Comparison of ENCODE assay signal across 11 cellular contexts in the genomic region with DNA sequence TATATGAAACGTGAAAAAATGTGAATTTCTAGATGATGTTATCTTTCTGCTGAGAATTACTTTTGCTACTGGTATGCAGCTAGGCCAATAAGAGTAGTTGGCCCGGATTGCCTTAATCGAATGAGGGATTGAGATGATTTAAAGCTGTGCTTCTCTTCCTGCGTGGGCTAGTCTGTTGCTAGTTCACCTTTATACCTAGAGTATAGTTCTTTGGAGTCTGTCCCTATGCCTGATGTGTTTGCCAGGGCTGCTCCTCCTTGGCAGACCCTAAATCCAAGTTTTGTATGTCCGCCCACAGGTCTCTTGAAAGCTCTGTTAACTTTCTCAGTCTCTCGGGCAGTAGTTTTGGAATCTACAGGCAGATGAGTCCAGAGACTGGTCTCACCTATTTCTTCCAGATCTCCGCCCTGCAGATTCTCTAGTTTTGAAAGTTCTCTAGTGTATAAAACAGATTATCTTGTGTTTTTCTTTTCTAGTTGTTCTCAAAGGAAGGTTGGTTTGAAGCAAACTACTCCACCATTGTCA.
DNase-seq lines count a peak whose midpoint lies in the region; ATAC-seq and TF ChIP-seq lines count a peak whose summit lies in the region.
"Had no signal": no experiment of that assay in that cellular context is flagged by ENCODE, and none has a peak within 500 bp of the region (broad histone marks: within the 10 kb centered on the region; RNA-seq: fewer than 3 reads in every experiment).

No MANE protein-coding gene starts in this region.

- peaks cover 0 to 39% of the 10 kb centered on the region in 2 donors for H3K4me1 ChIP-seq in ascending aorta
- H3K4me1 ChIP-seq in gastrocnemius medialis = peaks cover 49 to 56% of the 10 kb centered on the region in 2 donors

- TF ChIP-seq CTCF in ascending aorta (IDR thresholded peaks at IDR 0.05) (no peak), gastrocnemius medialis (IDR thresholded peaks at IDR 0.05 in 4 of 5, conservative IDR thresholded peaks at IDR 0.05 in 1 of 5) (no peak)

- no peaks in the 10 kb centered on the region for H3K9me3 ChIP-seq in ascending aorta
- H3K9me3 ChIP-seq in gastrocnemius medialis = no peaks in the 10 kb centered on the region

- H3K36me3 ChIP-seq in ascending aorta (no peaks in the 10 kb centered on the region), gastrocnemius medialis (no peaks in the 10 kb centered on the region)

- ATAC-seq in GM18519 (IDR thresholded peaks at IDR 0.05; ENCODE audit: low FRiP score, unreplicated experiment) (peak; percentile 16), HG02798 (IDR thresholded peaks at IDR 0.05; ENCODE audit: poor library complexity, unreplicated experiment) (peak; percentile 19), gastrocnemius medialis (no peak), GM19467 (IDR thresholded peaks at IDR 0.05; ENCODE audit: unreplicated experiment) (no peak), HG03460 (IDR thresholded peaks at IDR 0.05; ENCODE audit: unreplicated experiment) (no peak)

- H3K4me3 ChIP-seq in ascending aorta = no peak overlapping the region
- H3K4me3 ChIP-seq in gastrocnemius medialis = peak overlapping the region in 1 of 4 donors; percentile 7

- peak overlapping the region; percentile 39 to 67 for H3K27ac ChIP-seq in ascending aorta
- H3K27ac ChIP-seq in gastrocnemius medialis = peak overlapping the region; percentile 65 to 79 (median 70)

- in situ Hi-C loops in gastrocnemius medialis (cut with MboI; ENCODE audit: low sequenced_read_pairs in 4 of 4) = loop anchor here in 1 of 4 donors (10.0 kb wide), 1 partner anchor 64 kb away; no protein-coding TSS in a partner anchor

- TF ChIP-seq POLR2A in gastrocnemius medialis (IDR thresholded peaks at IDR 0.05) = no peak

- intact Hi-C loops in ascending aorta (cut with DNase I) = no loop called here
- intact Hi-C loops in gastrocnemius medialis (cut with DNase I; ENCODE audit: low total_unique reads) = no loop called here

- H3K27me3 ChIP-seq in ascending aorta (no peaks in the 10 kb centered on the region), gastrocnemius medialis (no peaks in the 10 kb centered on the region)

- DNase-seq in ascending aorta (ENCODE audit: low spot score in 2 of 2) (no peak), gastrocnemius medialis (no peak), NCI-H146 treated with DMSO at 0.1 percent for 48 hours (lab: John Stamatoyannopoulos, UW; ENCODE audit: unreplicated experiment) (no peak)
- no peak for DNase-seq in activated CD4-positive, alpha-beta T cell treated with anti-CD3 and anti-CD28 coated beads, Interleukin-2, amount 50 U/mL, for 4 hours
- DNase-seq: effector memory CD8-positive, alpha-beta T cell; naive thymus-derived CD8-positive, alpha-beta T cell; NCI-H1417 had no signal

Comparison
In these comparisons a context has a peak if more than half of its experiments do, and no peak if none do; other contexts are left out.
1. ATAC-seq: peak in GM18519 (single experiment) and HG02798 (single experiment); none in gastrocnemius medialis (0 of 2), GM19467 (single experiment) and HG03460 (single experiment).